Comparison of ENCODE assay signal across 8 cellular contexts in genomic region chr11:86800076-86800955, GRCh38. TPM values are rescaled to one million over a fixed set of nuclear protein-coding genes. Genes with fewer than 3 reads are reported as not detected.
DNase-seq lines count a peak whose midpoint lies in the region; ATAC-seq and TF ChIP-seq lines count a peak whose summit lies in the region.

Gene PRSS23, plus strand, starts transcription at chr11:86800542. Its CDS starts 7,102 bp downstream, at chr11:86807644.

- CTCF ChIA-PET in BJ (lab: Yijun Ruan, JAX) = interaction anchor here (1.0 to 4.0 kb wide), 9 partner anchors 10 to 340 kb away, joined by 3 to 23 read pairs (median 4); no protein-coding TSS in a partner anchor

- no peak within 1 kb of the TSS for H3K27ac Mint-ChIP-seq in activated naive CD8-positive, alpha-beta T cell

- POLR2A ChIA-PET in BJ (lab: Charles Lee) = interaction anchor here (1.0 kb wide), 1 partner anchor 53 kb away, joined by 3 read pairs; no protein-coding TSS in a partner anchor

- no peaks in the 10 kb centered on the region for H3K36me3 ChIP-seq in BJ (ENCODE audit: control insufficient read depth, insufficient read depth, low read length)

- H3K4me3 ChIP-seq in BJ (ENCODE audit: low read depth, low read length) = peak within 1 kb of the TSS; percentile 61

- H3K27me3 Mint-ChIP-seq in activated naive CD8-positive, alpha-beta T cell = peaks cover 32% of the 10 kb centered on the region

- intact Hi-C loops in head of caudate nucleus (cut with DNase I) = loop anchor here (10.0 kb wide), 1 partner anchor 126 kb away; the partner anchor contains the start of gene ME3

- TF ChIP-seq CTCF in BJ (IDR thresholded peaks at IDR 0.05; ENCODE audit: insufficient read depth, low read depth, low read length) (no peak), omental fat pad (IDR thresholded peaks at IDR 0.05) (no peak)

- H3K4me1 Mint-ChIP-seq in activated naive CD8-positive, alpha-beta T cell (ENCODE audit: low read depth) = peaks cover 6% of the 10 kb centered on the region

- H3K36me3 Mint-ChIP-seq in activated naive CD8-positive, alpha-beta T cell = no peaks in the 10 kb centered on the region

- DNase-seq in BJ (ENCODE audit: low read depth) (no peak), NCI-H345 (lab: John Stamatoyannopoulos, UW) (peak; percentile 78), head of caudate nucleus (peak in 37 of 42 donors; percentile 9 to 75 (median 39)), omental fat pad (ENCODE audit: low spot score) (peak; percentile 25)
- DNase-seq in effector CD4-positive, alpha-beta T cell = no peak

- H3K9me3 Mint-ChIP-seq in activated naive CD8-positive, alpha-beta T cell (ENCODE audit: low read depth) = no peaks in the 10 kb centered on the region

- H3K4me3 Mint-ChIP-seq in activated naive CD8-positive, alpha-beta T cell = peak within 1 kb of the TSS; percentile 74

- ATAC-seq in GM19324 (IDR thresholded peaks at IDR 0.05; ENCODE audit: low FRiP score, unreplicated experiment) (peak; percentile 75), omental fat pad (ENCODE audit: low FRiP score) (peak; percentile 81), HG03139 (IDR thresholded peaks at IDR 0.05; ENCODE audit: unreplicated experiment) (no peak)

- H3K27me3 ChIP-seq in BJ (ENCODE audit: control insufficient read depth, insufficient read depth, low read length) = no peaks in the 10 kb centered on the region

RNA-seq across cellular contexts. Expression of gene PRSS23, which starts in this region (rescaled TPM):
- polyA plus RNA-seq in BJ (2011; rRNA removed) = 258 and 343 TPM in 2 replicates
- 174 and 226 TPM in 2 replicates for polyA minus RNA-seq in BJ (2011; rRNA and poly(A)+ RNA removed)
- 10 to 100 TPM; 35.9 to 66.2 (median 50.3) TPM for total RNA-seq in omental fat pad

Comparison
In these comparisons a context has a peak if more than half of its experiments do, and no peak if none do; other contexts are left out.
1. DNase-seq: peak in NCI-H345 (single experiment), head of caudate nucleus (37 of 42) and omental fat pad (single experiment); none in BJ (single experiment) and effector CD4-positive, alpha-beta T cell (single experiment).